1 cellular context compared by ENCODE assay signal in the genomic region with DNA sequence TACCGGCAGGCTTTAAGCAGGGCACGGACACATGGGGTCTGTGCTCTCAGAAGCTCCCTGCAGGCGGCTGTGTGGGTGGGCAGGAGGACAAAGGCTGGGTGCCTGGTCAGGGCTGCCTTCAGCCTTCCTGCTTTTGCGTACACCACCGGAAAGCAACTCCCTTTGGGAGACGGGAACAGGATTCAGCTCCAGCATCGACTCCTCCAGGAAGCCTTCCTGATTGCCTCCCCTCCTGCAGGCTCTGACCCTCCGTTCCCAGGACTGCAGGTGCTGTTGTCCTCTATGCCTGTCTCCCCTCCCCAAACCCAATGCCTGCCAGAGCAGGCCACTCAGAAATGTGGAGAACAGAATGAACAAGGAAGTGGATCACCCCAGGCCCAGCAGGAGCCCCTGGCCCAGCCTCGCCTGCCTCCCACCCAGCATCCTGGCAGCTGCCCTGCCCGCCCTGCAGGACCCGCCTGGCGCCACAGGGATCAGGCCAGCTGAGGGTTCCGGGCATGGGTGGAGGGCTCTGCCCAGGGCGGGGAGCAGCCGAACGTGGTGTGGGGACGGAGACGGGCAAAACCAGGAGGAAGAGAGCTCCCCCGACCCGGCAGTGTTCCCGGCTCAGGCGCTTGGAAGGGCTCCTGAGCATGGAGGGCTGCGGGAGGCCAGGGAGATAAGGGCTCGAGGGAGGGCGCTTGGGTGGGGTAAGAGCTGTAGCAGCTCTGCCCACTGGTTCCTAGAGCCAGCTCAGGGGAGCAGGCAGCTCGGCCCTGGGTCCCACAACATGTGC.
A peak's percentile ranks its signal among the peaks of the same experiment; 100 is the strongest.
TF ChIP-seq lines count a peak whose summit lies in the region.

No MANE protein-coding gene starts in this region.

TF ChIP-seq in K562, 482 proteins besides CTCF, POLR2A, EP300 and RAD21:
- TF ChIP-seq ZFPM2 (CRISPR knock-in tag; IDR thresholded peaks at IDR 0.05) = no peak
- TF ChIP-seq ZFP36 (IDR thresholded peaks at IDR 0.05; ENCODE audit: low read depth, low read length, partially characterized antibody) = peak; percentile 94
- TF ChIP-seq STAT5A (IDR thresholded peaks at IDR 0.05; ENCODE audit: borderline replicate concordance, low read length) = no peak
